In the genomic region with DNA sequence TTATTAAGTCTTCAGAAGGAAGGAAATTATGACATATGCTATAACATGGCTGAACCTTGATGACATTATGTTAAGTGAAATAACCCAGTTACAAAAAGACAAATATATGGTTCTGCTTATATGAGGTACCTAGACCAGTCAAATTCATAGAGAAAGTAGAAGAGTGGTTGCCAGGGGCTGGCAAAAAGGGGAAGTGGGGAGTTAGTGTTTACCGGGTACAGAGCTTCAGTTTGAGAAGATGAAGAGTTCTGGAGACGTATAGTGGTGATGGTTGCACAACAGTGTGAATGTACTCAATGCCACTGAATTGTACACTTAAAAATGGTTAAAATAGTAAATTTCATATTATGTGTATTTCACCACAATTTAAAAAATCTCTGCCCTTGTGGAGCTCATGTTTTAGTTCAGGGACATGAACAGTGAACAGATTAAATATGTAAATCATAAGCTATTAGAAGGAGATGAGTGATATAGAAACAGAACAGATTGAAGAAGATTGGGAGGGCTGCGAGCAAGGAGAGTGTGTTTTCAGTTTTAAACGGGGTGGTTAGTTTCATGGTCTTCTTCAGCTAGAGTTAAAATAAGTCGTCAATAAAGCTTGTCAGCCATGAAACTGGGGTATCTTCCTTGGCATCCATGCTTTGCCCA, we compare ENCODE assay signal across 8 cellular contexts.
DNase-seq lines count a peak whose midpoint lies in the region; ATAC-seq and TF ChIP-seq lines count a peak whose summit lies in the region.
"Had no signal": no experiment of that assay in that cellular context is flagged by ENCODE, and none has a peak within 500 bp of the region (broad histone marks: within the 10 kb centered on the region; RNA-seq: fewer than 3 reads in every experiment).

No MANE protein-coding gene starts in this region.

- no peak overlapping the region for H3K4me3 ChIP-seq in sigmoid colon

- H3K36me3 ChIP-seq in sigmoid colon, result no peaks in the 10 kb centered on the region

- no peak overlapping the region for H3K27ac ChIP-seq in sigmoid colon

- CTCF ChIA-PET in activated CD8-positive, alpha-beta T cell treated with anti-CD3 and anti-CD28 coated beads, Interleukin-2, amount 10 ng/mL, durations not matched to agents 7 days and 5 days (lab: Charles Lee), result interaction anchor here (0.9 to 1.7 kb wide), 2 partner anchors 11 to 21 kb away, joined by 3 to 4 read pairs; no protein-coding TSS in a partner anchor

- no peaks in the 10 kb centered on the region for H3K27me3 Mint-ChIP-seq in stimulated activated memory B cell treated with anti-CD40 and anti-IgM and Interleukin-4, amounts not matched to agents 10 μg/mL and 1 μg/mL and 100 μg/mL, for 72 hours
- peaks cover 38% of the 10 kb centered on the region for H3K27me3 Mint-ChIP-seq in activated CD8-positive, alpha-beta T cell treated with anti-CD3 and anti-CD28 coated beads, Interleukin-2, amount 10 ng/mL, durations not matched to agents 7 days and 5 days (ENCODE audit: low read depth)

- peaks cover 2% of the 10 kb centered on the region for H3K9me3 Mint-ChIP-seq in stimulated activated memory B cell treated with anti-CD40 and anti-IgM and Interleukin-4, amounts not matched to agents 10 μg/mL and 1 μg/mL and 100 μg/mL, for 72 hours
- H3K9me3 Mint-ChIP-seq in activated CD8-positive, alpha-beta T cell treated with anti-CD3 and anti-CD28 coated beads, Interleukin-2, amount 10 ng/mL, durations not matched to agents 7 days and 5 days (ENCODE audit: insufficient read depth), result no peaks in the 10 kb centered on the region

- no peak for TF ChIP-seq POLR2A in sigmoid colon (IDR thresholded peaks at IDR 0.05)

- no peaks in the 10 kb centered on the region for H3K9me3 ChIP-seq in sigmoid colon

- DNase-seq in NOMO-1 (lab: John Stamatoyannopoulos, UW; ENCODE audit: unreplicated experiment in 2 of 2) (peak; percentile 89 to 96), GM03348 (ENCODE audit: low spot score) (no peak), sigmoid colon (no peak)
- no peak for DNase-seq in activated CD8-positive, alpha-beta T cell treated with anti-CD3 and anti-CD28 coated beads, Interleukin-2, amount 10 ng/mL, durations not matched to agents 7 days and 5 days
- DNase-seq: activated CD4-positive, alpha-beta T cell treated with anti-CD3 and anti-CD28 coated beads for 4 hours had no signal

- no peaks in the 10 kb centered on the region for H3K36me3 Mint-ChIP-seq in stimulated activated memory B cell treated with anti-CD40 and anti-IgM and Interleukin-4, amounts not matched to agents 10 μg/mL and 1 μg/mL and 100 μg/mL, for 72 hours
- H3K36me3 Mint-ChIP-seq in activated CD8-positive, alpha-beta T cell treated with anti-CD3 and anti-CD28 coated beads, Interleukin-2, amount 10 ng/mL, durations not matched to agents 7 days and 5 days (ENCODE audit: low read depth), result peaks cover 3% of the 10 kb centered on the region

- ATAC-seq in GM19438 (IDR thresholded peaks at IDR 0.05; ENCODE audit: low read depth, unreplicated experiment) (peak; percentile 48), HG03039 (IDR thresholded peaks at IDR 0.05; ENCODE audit: unreplicated experiment) (peak; percentile 45)
- ATAC-seq in stimulated activated memory B cell treated with anti-CD40 and anti-IgM and Interleukin-4, amounts not matched to agents 10 μg/mL and 1 μg/mL and 100 μg/mL, for 72 hours, result peak; percentile 96
- ATAC-seq in activated CD8-positive, alpha-beta T cell treated with anti-CD3 and anti-CD28 coated beads, Interleukin-2, amount 10 ng/mL, durations not matched to agents 7 days and 5 days, result no peak

- H3K4me1 Mint-ChIP-seq in stimulated activated memory B cell treated with anti-CD40 and anti-IgM and Interleukin-4, amounts not matched to agents 10 μg/mL and 1 μg/mL and 100 μg/mL, for 72 hours, result peaks cover 46% of the 10 kb centered on the region
- peaks cover 29% of the 10 kb centered on the region for H3K4me1 Mint-ChIP-seq in activated CD8-positive, alpha-beta T cell treated with anti-CD3 and anti-CD28 coated beads, Interleukin-2, amount 10 ng/mL, durations not matched to agents 7 days and 5 days (ENCODE audit: low read depth)

- no peaks in the 10 kb centered on the region for H3K27me3 ChIP-seq in sigmoid colon

- H3K4me1 ChIP-seq in sigmoid colon, result no peaks in the 10 kb centered on the region

- no peak for TF ChIP-seq CTCF in sigmoid colon (IDR thresholded peaks at IDR 0.05)

- WGBS in sigmoid colon, 2 donors, result 66 to 87% methylated on average over 5 of the region's 5 CpGs

- no peak for TF ChIP-seq EP300 in sigmoid colon (IDR thresholded peaks at IDR 0.05)

- POLR2A ChIA-PET in activated CD8-positive, alpha-beta T cell treated with anti-CD3 and anti-CD28 coated beads, Interleukin-2, amount 10 ng/mL, durations not matched to agents 7 days and 5 days (lab: Charles Lee), result no interaction called here

- peak overlapping the region; percentile 64 for H3K4me3 Mint-ChIP-seq in stimulated activated memory B cell treated with anti-CD40 and anti-IgM and Interleukin-4, amounts not matched to agents 10 μg/mL and 1 μg/mL and 100 μg/mL, for 72 hours
- H3K4me3 Mint-ChIP-seq in activated CD8-positive, alpha-beta T cell treated with anti-CD3 and anti-CD28 coated beads, Interleukin-2, amount 10 ng/mL, durations not matched to agents 7 days and 5 days, result no peak overlapping the region

- peak overlapping the region; percentile 87 for H3K27ac Mint-ChIP-seq in stimulated activated memory B cell treated with anti-CD40 and anti-IgM and Interleukin-4, amounts not matched to agents 10 μg/mL and 1 μg/mL and 100 μg/mL, for 72 hours
- H3K27ac Mint-ChIP-seq in activated CD8-positive, alpha-beta T cell treated with anti-CD3 and anti-CD28 coated beads, Interleukin-2, amount 10 ng/mL, durations not matched to agents 7 days and 5 days, result no peak overlapping the region

- intact Hi-C loops in sigmoid colon (cut with DNase I), result no loop called here

Comparison
In these comparisons a context has a peak if more than half of its experiments do, and no peak if none do; other contexts are left out.
1. DNase-seq: peak in NOMO-1 (2 of 2); none in activated CD8-positive, alpha-beta T cell treated with anti-CD3 and anti-CD28 coated beads, Interleukin-2, amount 10 ng/mL, durations not matched to agents 7 days and 5 days (single experiment), GM03348 (single experiment) and sigmoid colon (single experiment).